ENCODE assay signal across 8 cellular contexts in genomic region chr21:34887729-34888568, GRCh38.
A peak's percentile ranks its signal among the peaks of the same experiment; 100 is the strongest.
DNase-seq lines count a peak whose midpoint lies in the region; ATAC-seq lines count a peak whose summit lies in the region.

No MANE protein-coding gene starts in this region.

- intact Hi-C loops in activated CD4-positive, alpha-beta memory T cell treated with anti-CD3 and anti-CD28 coated beads for 36 hours (cut with micrococcal nuclease) = loop anchor here (1.0 to 10.0 kb wide), 13 partner anchors 47 to 637 kb away; partner anchors contain the start of gene RUNX1

- peaks cover 37% of the 10 kb centered on the region for H3K36me3 Mint-ChIP-seq in activated CD4-positive, alpha-beta memory T cell treated with anti-CD3 and anti-CD28 coated beads for 36 hours
- H3K36me3 Mint-ChIP-seq in memory B cell = no peaks in the 10 kb centered on the region

- H3K9ac ChIP-seq in ES-I3 (ENCODE audit: low read depth, low read length) = peak overlapping the region; percentile 64; the same call in 1 of the 2 replicates

- DNase-seq in NCI-H460 (ENCODE audit: extremely low read depth, low read depth) (peak; percentile 76), memory B cell (ENCODE audit: low spot score in 2 of 2) (peak; percentile 53 to 60)
- DNase-seq in activated CD4-positive, alpha-beta memory T cell treated with anti-CD3 and anti-CD28 coated beads for 36 hours = peak; percentile 95
- peak; percentile 77 for DNase-seq in effector CD4-positive, alpha-beta T cell
- DNase-seq in stimulated activated CD8-positive, alpha-beta memory T cell treated with anti-CD3 and anti-CD28 coated beads, Interleukin-12 subunit alpha, Interleukin-12 subunit beta, amount 100 ng/mL, for 1 hour (ENCODE audit: low read depth) = peak; percentile 73

- H3K36me3 ChIP-seq in ES-I3 (ENCODE audit: insufficient read depth, low read length) = no peaks in the 10 kb centered on the region

- no peaks in the 10 kb centered on the region; the same call in 1 of the 2 replicates for H3K9me3 ChIP-seq in ES-I3 (ENCODE audit: control insufficient read depth, insufficient read depth, low read length)

- peaks cover 5% of the 10 kb centered on the region for H3K27me3 Mint-ChIP-seq in activated CD4-positive, alpha-beta memory T cell treated with anti-CD3 and anti-CD28 coated beads for 36 hours
- H3K27me3 Mint-ChIP-seq in memory B cell = no peaks in the 10 kb centered on the region

- no peaks in the 10 kb centered on the region for H3K9me3 Mint-ChIP-seq in activated CD4-positive, alpha-beta memory T cell treated with anti-CD3 and anti-CD28 coated beads for 36 hours
- H3K9me3 Mint-ChIP-seq in memory B cell = no peaks in the 10 kb centered on the region

- CTCF ChIA-PET in activated CD4-positive, alpha-beta memory T cell treated with anti-CD3 and anti-CD28 coated beads for 36 hours (lab: Charles Lee) = interaction anchor here (0.7 to 7.5 kb wide), 16 partner anchors 46 to 513 kb away, joined by 3 to 120 read pairs (median 4); partner anchors contain the start of gene RUNX1

- POLR2A ChIA-PET in activated CD4-positive, alpha-beta memory T cell treated with anti-CD3 and anti-CD28 coated beads for 36 hours (lab: Charles Lee) = interaction anchor here (0.6 to 8.7 kb wide), 40 partner anchors 12 to 938 kb away, joined by 3 to 267 read pairs (median 4); partner anchors contain the start of gene RUNX1

- 0 out of 2 replicates have a peak, but pooled peaks cover 8% of the 10 kb centered on the region for H3K4me1 ChIP-seq in ES-I3 (ENCODE audit: insufficient read depth, low read length)

- peak; percentile 34 for ATAC-seq in HG02678 (IDR thresholded peaks at IDR 0.05; ENCODE audit: unreplicated experiment)
- peak; percentile 54 for ATAC-seq in memory B cell (ENCODE audit: low read depth)
- no peak for ATAC-seq in HG02840 (IDR thresholded peaks at IDR 0.05; ENCODE audit: low FRiP score, unreplicated experiment)

- peaks cover 48% of the 10 kb centered on the region for H3K4me1 Mint-ChIP-seq in activated CD4-positive, alpha-beta memory T cell treated with anti-CD3 and anti-CD28 coated beads for 36 hours (ENCODE audit: low read depth)
- H3K4me1 Mint-ChIP-seq in memory B cell = peaks cover 19% of the 10 kb centered on the region

- H3K4me3 Mint-ChIP-seq in activated CD4-positive, alpha-beta memory T cell treated with anti-CD3 and anti-CD28 coated beads for 36 hours = peak overlapping the region; percentile 88
- H3K4me3 Mint-ChIP-seq in memory B cell = peak overlapping the region; percentile 94

- peak overlapping the region; percentile 100 for H3K27ac Mint-ChIP-seq in activated CD4-positive, alpha-beta memory T cell treated with anti-CD3 and anti-CD28 coated beads for 36 hours
- peak overlapping the region; percentile 98 for H3K27ac Mint-ChIP-seq in memory B cell
